8 cellular contexts compared by ENCODE assay signal in genomic region chr6:27477318-27478013, GRCh38. TPM values are rescaled to one million over a fixed set of nuclear protein-coding genes. Genes with fewer than 3 reads are reported as not detected.
DNase-seq lines count a peak whose midpoint lies in the region; ATAC-seq and TF ChIP-seq lines count a peak whose summit lies in the region.
"Had no signal": no experiment of that assay in that cellular context is flagged by ENCODE, and none has a peak within 500 bp of the region (broad histone marks: within the 10 kb centered on the region; RNA-seq: fewer than 3 reads in every experiment).

No MANE protein-coding gene starts in this region.

- H3K27ac ChIP-seq in gastrocnemius medialis, result peak overlapping the region in 1 of 4 donors; percentile 94

- peaks cover under 1 to 11% of the 10 kb centered on the region in 2 donors for H3K4me1 ChIP-seq in gastrocnemius medialis

- DNase-seq in NCI-H82 (lab: John Stamatoyannopoulos, UW), result peak; percentile 64
- no peak for DNase-seq in epithelial cell of proximal tubule (ENCODE audit: low read depth)
- no peak for DNase-seq in gastrocnemius medialis
- no peak for DNase-seq in EL
- DNase-seq in SIG-M5 (lab: John Stamatoyannopoulos, UW), result no peak
- DNase-seq in AML-193 (lab: John Stamatoyannopoulos, UW), result no peak
- DNase-seq: activated CD4-positive, alpha-beta memory T cell treated with anti-CD3 and anti-CD28 coated beads, Interleukin-2, amount 10 ng/mL, durations not matched to agents 7 days and 5 days had no signal

- ATAC-seq in gastrocnemius medialis, result no peak

- H3K4me3 ChIP-seq in GM08714 (ENCODE audit: low read length) (peak overlapping the region; percentile 100), epithelial cell of proximal tubule (ENCODE audit: low read depth, low read length) (peak overlapping the region; percentile 77), gastrocnemius medialis (peak overlapping the region in 3 of 4 donors; percentile 75 to 87 (median 86))

- no peak for TF ChIP-seq POLR2A in gastrocnemius medialis (IDR thresholded peaks at IDR 0.05)

- no peaks in the 10 kb centered on the region for H3K9me3 ChIP-seq in gastrocnemius medialis

- intact Hi-C loops in gastrocnemius medialis (cut with DNase I; ENCODE audit: low total_unique reads), result loop anchor here (2.0 to 10.0 kb wide), 10 partner anchors 300 to 1453 kb away; partner anchors contain the start of gene ZSCAN26

- no peaks in the 10 kb centered on the region for H3K36me3 ChIP-seq in gastrocnemius medialis

- in situ Hi-C loops in gastrocnemius medialis (cut with MboI; ENCODE audit: low sequenced_read_pairs in 4 of 4), result loop anchor here in 2 of 4 donors (10.0 kb wide), 2 partner anchors 303 to 417 kb away; a partner anchor contains a TSS

- TF ChIP-seq CTCF in epithelial cell of proximal tubule (conservative IDR thresholded peaks at IDR 0.05; ENCODE audit: low read depth, low read length) (no peak), gastrocnemius medialis (IDR thresholded peaks at IDR 0.05 in 4 of 5, conservative IDR thresholded peaks at IDR 0.05 in 1 of 5) (no peak)

- no peaks in the 10 kb centered on the region for H3K27me3 ChIP-seq in gastrocnemius medialis

RNA-seq across cellular contexts. Expression of gene ZNF184, which starts 4.6 kb away (rescaled TPM):
- 3.7 and 5.7 TPM in 2 replicates for total RNA-seq in epithelial cell of proximal tubule
- total RNA-seq in gastrocnemius medialis, result 1 to 10 TPM; 3.9 to 6.0 (median 4.4) TPM
